Comparison of ENCODE assay signal across 1 cellular context in genomic region chr14:24315807-24316596, GRCh38.
TF ChIP-seq lines count a peak whose summit lies in the region.

No MANE protein-coding gene starts in this region.

TF ChIP-seq in HepG2, 621 proteins besides CTCF, POLR2A, EP300 and RAD21 (continues in another document):
- peak; percentile 92 for TF ChIP-seq ZNF574 (CRISPR knock-in tag; IDR thresholded peaks at IDR 0.05)
- TF ChIP-seq KDM5B (CRISPR knock-in tag; IDR thresholded peaks at IDR 0.05; ENCODE audit: borderline replicate concordance), result peak; percentile 100
- TF ChIP-seq ZNF44 (CRISPR knock-in tag; IDR thresholded peaks at IDR 0.05), result peak; percentile 92; the same call in 1 of the 2 replicates
- no peak for TF ChIP-seq HMGA1 (CRISPR knock-in tag; conservative IDR thresholded peaks at IDR 0.05)
- peak; percentile 99 for TF ChIP-seq BRCA1 (CRISPR knock-in tag; IDR thresholded peaks at IDR 0.05)
- 0 out of 2 replicates have a peak, but pooled peaks have one; percentile 88 for TF ChIP-seq RARG (CRISPR knock-in tag; IDR thresholded peaks at IDR 0.05; ENCODE audit: low read depth)
- TF ChIP-seq IRX3 (CRISPR knock-in tag; IDR thresholded peaks at IDR 0.05; ENCODE audit: borderline replicate concordance, low read depth), result peak; percentile 97
- no peak for TF ChIP-seq SNRNP70 (IDR thresholded peaks at IDR 0.05; ENCODE audit: low read depth, low read length)
- no peak; the same call in 1 of the 2 replicates for TF ChIP-seq ZNF577 (CRISPR knock-in tag; IDR thresholded peaks at IDR 0.05; ENCODE audit: borderline replicate concordance, low read depth)
- peak; percentile 85 for TF ChIP-seq MIXL1 (CRISPR knock-in tag; IDR thresholded peaks at IDR 0.05)
- TF ChIP-seq FOXM1 (CRISPR knock-in tag; IDR thresholded peaks at IDR 0.05), result no peak
- peak; percentile 69 for TF ChIP-seq ARHGAP35 (CRISPR knock-in tag; IDR thresholded peaks at IDR 0.05; ENCODE audit: borderline replicate concordance)
- TF ChIP-seq FOXP4 (CRISPR knock-in tag; IDR thresholded peaks at IDR 0.05), result peak; percentile 78
- peak; percentile 100 for TF ChIP-seq NFKB2 (CRISPR knock-in tag; IDR thresholded peaks at IDR 0.05; ENCODE audit: borderline replicate concordance)
- TF ChIP-seq ZNF816 (CRISPR knock-in tag; IDR thresholded peaks at IDR 0.05; ENCODE audit: borderline replicate concordance), result no peak
- no peak for TF ChIP-seq ZNF850 (CRISPR knock-in tag; conservative IDR thresholded peaks at IDR 0.05)
- TF ChIP-seq ZFYVE20 (CRISPR knock-in tag; IDR thresholded peaks at IDR 0.05; ENCODE audit: borderline replicate concordance, low read depth), result peak; percentile 92
- TF ChIP-seq CREB1 (IDR thresholded peaks at IDR 0.05), result 0 out of 2 replicates have a peak, but pooled peaks have one; percentile 14
- TF ChIP-seq CREB1 (CRISPR knock-in tag; IDR thresholded peaks at IDR 0.05), result no peak
- no peak for TF ChIP-seq ASH2L (IDR thresholded peaks at IDR 0.05; ENCODE audit: insufficient read length, low read depth, low read length)
- TF ChIP-seq KDM6A (CRISPR knock-in tag; IDR thresholded peaks at IDR 0.05; ENCODE audit: low read depth), result 0 out of 2 replicates have a peak, but pooled peaks have one; percentile 15
- no peak for TF ChIP-seq TRIM22 (IDR thresholded peaks at IDR 0.05)
- TF ChIP-seq ZNF720 (CRISPR knock-in tag; IDR thresholded peaks at IDR 0.05), result peak; percentile 73; the same call in 1 of the 2 replicates
- 0 out of 2 replicates have a peak, but pooled peaks have one; percentile 49 for TF ChIP-seq RCOR2 (CRISPR knock-in tag; IDR thresholded peaks at IDR 0.05)
- TF ChIP-seq ZNF576 (CRISPR knock-in tag; IDR thresholded peaks at IDR 0.05), result peak; percentile 97
- peak; percentile 69 for TF ChIP-seq AKAP8 (CRISPR knock-in tag; IDR thresholded peaks at IDR 0.05)
- TF ChIP-seq ATF3 (CRISPR knock-in tag; IDR thresholded peaks at IDR 0.05), result no peak; the same call in 1 of the 2 replicates
- TF ChIP-seq MBNL3 (CRISPR knock-in tag; conservative IDR thresholded peaks at IDR 0.05), result no peak
- no peak for TF ChIP-seq NR2F2 (IDR thresholded peaks at IDR 0.05; ENCODE audit: borderline replicate concordance, low read depth)
- TF ChIP-seq NR1H2 (CRISPR knock-in tag; IDR thresholded peaks at IDR 0.05; ENCODE audit: borderline replicate concordance, low read depth), result peak; percentile 95
- TF ChIP-seq MIER3 (CRISPR knock-in tag; IDR thresholded peaks at IDR 0.05; ENCODE audit: borderline replicate concordance), result peak; percentile 88; the same call in 1 of the 2 replicates
- TF ChIP-seq ETV6 (CRISPR knock-in tag; conservative IDR thresholded peaks at IDR 0.05), result peak; percentile 97; the same call in 1 of the 2 replicates
- peak; percentile 98 for TF ChIP-seq SALL1 (CRISPR knock-in tag; IDR thresholded peaks at IDR 0.05)
- TF ChIP-seq SAP130 (CRISPR knock-in tag; IDR thresholded peaks at IDR 0.05; ENCODE audit: low read depth), result peak; percentile 80
- TF ChIP-seq CHD4 (IDR thresholded peaks at IDR 0.05; ENCODE audit: borderline replicate concordance, low read length), result no peak
- no peak for TF ChIP-seq CCAR2 (optimal IDR thresholded peaks at IDR 0.05; ENCODE audit: low read depth, low read length)
- peak; percentile 88; the same call in 1 of the 2 replicates for TF ChIP-seq ZHX2 (IDR thresholded peaks at IDR 0.05; ENCODE audit: low read depth)
- TF ChIP-seq ZHX2 (CRISPR knock-in tag; IDR thresholded peaks at IDR 0.05; ENCODE audit: borderline replicate concordance), result peak; percentile 99
- TF ChIP-seq MXD3 (CRISPR knock-in tag; IDR thresholded peaks at IDR 0.05), result peak; percentile 99
- TF ChIP-seq AHR (CRISPR knock-in tag; IDR thresholded peaks at IDR 0.05), result peak; percentile 78; the same call in 1 of the 2 replicates
- peak; percentile 97 for TF ChIP-seq TFDP2 (CRISPR knock-in tag; IDR thresholded peaks at IDR 0.05)
- peak; percentile 38 for TF ChIP-seq POLR2AphosphoS5 (IDR thresholded peaks at IDR 0.05; ENCODE audit: low read depth, low read length)
